Comparison of ENCODE assay signal across 1 cellular context in the genomic region with DNA sequence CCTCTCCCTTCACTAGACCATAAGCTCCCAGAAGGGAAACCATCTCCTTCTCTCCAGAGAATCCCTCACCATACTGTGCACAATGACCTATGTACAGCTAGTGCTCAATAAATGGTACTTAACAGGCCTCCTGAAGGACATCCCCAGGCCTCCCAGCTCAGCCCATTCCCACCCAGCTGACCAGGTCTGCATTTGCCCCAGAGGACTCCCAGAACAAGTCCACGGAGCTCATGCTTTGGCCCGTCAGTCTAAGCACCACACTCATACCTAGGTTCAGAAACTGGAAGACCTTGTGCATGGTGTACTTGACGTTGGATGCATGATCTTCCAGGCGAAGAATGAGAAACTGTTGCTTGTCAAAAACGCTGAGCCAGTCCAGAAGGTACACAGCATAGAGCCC.
TF ChIP-seq lines count a peak whose summit lies in the region.

No MANE protein-coding gene starts in this region.

TF ChIP-seq in HepG2, 621 proteins besides CTCF, POLR2A, EP300 and RAD21 (continued from another document):
- no peak for TF ChIP-seq ATF4 (CRISPR knock-in tag; IDR thresholded peaks at IDR 0.05)
- TF ChIP-seq ZNF264 (CRISPR knock-in tag; IDR thresholded peaks at IDR 0.05): no peak
- TF ChIP-seq ZNF343 (CRISPR knock-in tag; IDR thresholded peaks at IDR 0.05): no peak
- TF ChIP-seq, protein P1, sequence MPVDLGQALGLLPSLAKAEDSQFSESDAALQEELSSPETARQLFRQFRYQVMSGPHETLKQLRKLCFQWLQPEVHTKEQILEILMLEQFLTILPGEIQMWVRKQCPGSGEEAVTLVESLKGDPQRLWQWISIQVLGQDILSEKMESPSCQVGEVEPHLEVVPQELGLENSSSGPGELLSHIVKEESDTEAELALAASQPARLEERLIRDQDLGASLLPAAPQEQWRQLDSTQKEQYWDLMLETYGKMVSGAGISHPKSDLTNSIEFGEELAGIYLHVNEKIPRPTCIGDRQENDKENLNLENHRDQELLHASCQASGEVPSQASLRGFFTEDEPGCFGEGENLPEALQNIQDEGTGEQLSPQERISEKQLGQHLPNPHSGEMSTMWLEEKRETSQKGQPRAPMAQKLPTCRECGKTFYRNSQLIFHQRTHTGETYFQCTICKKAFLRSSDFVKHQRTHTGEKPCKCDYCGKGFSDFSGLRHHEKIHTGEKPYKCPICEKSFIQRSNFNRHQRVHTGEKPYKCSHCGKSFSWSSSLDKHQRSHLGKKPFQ (CRISPR knock-in tag; IDR thresholded peaks at IDR 0.05; ENCODE audit: insufficient replicate concordance): no peak
- TF ChIP-seq ZNF605 (CRISPR knock-in tag; IDR thresholded peaks at IDR 0.05): no peak
- no peak for TF ChIP-seq YY1 (IDR thresholded peaks at IDR 0.05; ENCODE audit: insufficient read depth, insufficient replicate concordance, low read depth, low read length)
